ENCODE assay signal across 16 cellular contexts in the genomic region with DNA sequence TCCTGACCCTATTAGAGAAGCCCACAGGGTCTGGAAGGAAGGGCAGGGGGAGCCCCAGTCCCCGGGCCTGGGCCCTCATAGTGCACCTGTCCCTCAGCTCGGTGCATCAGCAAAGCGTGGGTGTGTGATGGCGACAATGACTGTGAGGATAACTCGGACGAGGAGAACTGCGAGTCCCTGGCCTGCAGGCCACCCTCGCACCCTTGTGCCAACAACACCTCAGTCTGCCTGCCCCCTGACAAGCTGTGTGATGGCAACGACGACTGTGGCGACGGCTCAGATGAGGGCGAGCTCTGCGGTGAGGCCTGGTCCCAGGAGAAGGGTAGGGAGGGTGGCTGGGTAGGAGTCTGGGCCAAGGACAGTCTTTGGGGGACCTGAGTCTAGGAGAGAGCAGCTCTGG. TPM values are rescaled to one million over a fixed set of nuclear protein-coding genes. Genes with fewer than 3 reads are reported as not detected.
DNase-seq lines count a peak whose midpoint lies in the region; ATAC-seq and TF ChIP-seq lines count a peak whose summit lies in the region.
"Had no signal": no experiment of that assay in that cellular context is flagged by ENCODE, and none has a peak within 500 bp of the region (broad histone marks: within the 10 kb centered on the region; RNA-seq: fewer than 3 reads in every experiment).

No MANE protein-coding gene starts in this region.

- intact Hi-C loops in stomach (cut with DNase I; ENCODE audit: low total_unique reads) = no loop called here

- peak overlapping the region; percentile 33 for H3K27ac Mint-ChIP-seq in neural progenitor cell

- H2AFZ ChIP-seq in neural progenitor cell (replicated peaks) (no peak overlapping the region), Karpas-422 (ENCODE audit: low read length) (no peak overlapping the region)

- TF ChIP-seq EP300 in stomach (IDR thresholded peaks at IDR 0.05) = no peak

- CTCF ChIA-PET in RWPE1 (lab: Yijun Ruan, JAX) = interaction anchor here (0.5 to 1.3 kb wide), 5 partner anchors 45 to 117 kb away, joined by 3 to 5 read pairs (median 3); no protein-coding TSS in a partner anchor

- H4K20me1 ChIP-seq in neural progenitor cell (ENCODE audit: low read depth) (peaks cover 3% of the 10 kb centered on the region), Karpas-422 (ENCODE audit: insufficient read depth, low read depth, low read length) (no peaks in the 10 kb centered on the region)

- H3K27ac ChIP-seq in RWPE1 (peak overlapping the region; percentile 97), cingulate gyrus (ENCODE audit: low read depth, low read length) (peak overlapping the region; percentile 39), neural progenitor cell (no peak overlapping the region), Karpas-422 (ENCODE audit: low read length) (no peak overlapping the region), stomach (no peak overlapping the region)
- H3K27ac ChIP-seq: A549 had no signal

- H3K4me2 ChIP-seq in neural progenitor cell (no peak overlapping the region), Karpas-422 (ENCODE audit: low read depth, low read length, poor library complexity, severe bottlenecking) (no peak overlapping the region)
- H3K4me2 ChIP-seq: A549 had no signal

- peaks cover 9% of the 10 kb centered on the region for H3K4me1 Mint-ChIP-seq in neural progenitor cell
- H3K4me1 Mint-ChIP-seq: CD8-positive, alpha-beta memory T cell had no signal

- H3K36me3 Mint-ChIP-seq in neural progenitor cell = peaks cover 30% of the 10 kb centered on the region

- peaks cover 9% of the 10 kb centered on the region for H3K27me3 Mint-ChIP-seq in neural progenitor cell (ENCODE audit: insufficient read depth, low read depth)
- H3K27me3 Mint-ChIP-seq: CD8-positive, alpha-beta memory T cell had no signal

- no peaks in the 10 kb centered on the region for H3K9me3 Mint-ChIP-seq in neural progenitor cell
- H3K9me3 Mint-ChIP-seq: CD8-positive, alpha-beta memory T cell had no signal

- no peak for TF ChIP-seq POLR2A in stomach (IDR thresholded peaks at IDR 0.05)

- no peak for ATAC-seq in GM19324 (IDR thresholded peaks at IDR 0.05; ENCODE audit: low FRiP score, unreplicated experiment)

- no peak overlapping the region for H3K4me3 Mint-ChIP-seq in neural progenitor cell
- H3K4me3 Mint-ChIP-seq: CD8-positive, alpha-beta memory T cell had no signal

- no peak overlapping the region for H3K9ac ChIP-seq in neural progenitor cell
- no peak overlapping the region for H3K9ac ChIP-seq in Karpas-422 (ENCODE audit: low read length)

- POLR2A ChIA-PET in RWPE1 (lab: Yijun Ruan, JAX; ENCODE audit: low non-redundant PET) = no interaction called here

- H3K27me3 ChIP-seq in neural progenitor cell = no peaks in the 10 kb centered on the region
- no peaks in the 10 kb centered on the region for H3K27me3 ChIP-seq in Karpas-422 (ENCODE audit: low read length)
- no peaks in the 10 kb centered on the region for H3K27me3 ChIP-seq in stomach
- H3K27me3 ChIP-seq: BE2C had no signal

- H3K36me3 ChIP-seq in neural progenitor cell (no peaks in the 10 kb centered on the region), Karpas-422 (ENCODE audit: insufficient read depth, low read length) (no peaks in the 10 kb centered on the region), stomach (peaks cover 36 to 95% (median 84%) of the 10 kb centered on the region in 4 donors)
- H3K36me3 ChIP-seq: BE2C had no signal

- H3K4me1 ChIP-seq in neural progenitor cell (no peaks in the 10 kb centered on the region), Karpas-422 (ENCODE audit: low read length) (peaks cover 5% of the 10 kb centered on the region), stomach (peaks cover 6 to 16% (median 8%) of the 10 kb centered on the region in 4 donors)
- H3K4me1 ChIP-seq: Caco-2 had no signal

- H3K9me2 ChIP-seq in Karpas-422 (replicated peaks; ENCODE audit: insufficient read depth, low read length) = no peaks in the 10 kb centered on the region

- H3F3A ChIP-seq in neural progenitor cell (ENCODE audit: low read depth) = no peaks in the 10 kb centered on the region

- no peak for DNase-seq in RWPE1 (ENCODE audit: low spot score)
- DNase-seq in neural progenitor cell (ENCODE audit: low spot score) = no peak
- DNase-seq in Karpas-422 = no peak
- DNase-seq in stomach = no peak
- DNase-seq in NCI-H1436 (lab: John Stamatoyannopoulos, UW) = no peak
- DNase-seq: CD8-positive, alpha-beta memory T cell; GF-D8; IMR-90 had no signal

- H3K79me2 ChIP-seq in neural progenitor cell (ENCODE audit: low read depth) (no peaks in the 10 kb centered on the region), Karpas-422 (ENCODE audit: low read length) (no peaks in the 10 kb centered on the region)

- no peak overlapping the region for H3K4me3 ChIP-seq in neural progenitor cell
- H3K4me3 ChIP-seq in Karpas-422 (ENCODE audit: low read length) = no peak overlapping the region
- H3K4me3 ChIP-seq in stomach = no peak overlapping the region
- H3K4me3 ChIP-seq: A549 had no signal

- WGBS in stomach, 5 donors = 89 to 93% (median 91%) methylated on average over 4 to 14 of the region's 14 CpGs

- no peak for TF ChIP-seq CTCF in RWPE1 (conservative IDR thresholded peaks at IDR 0.05; ENCODE audit: low read depth)
- TF ChIP-seq CTCF in neural progenitor cell (IDR thresholded peaks at IDR 0.05) = no peak
- TF ChIP-seq CTCF in stomach (IDR thresholded peaks at IDR 0.05) = no peak

- H3K9me3 ChIP-seq in neural progenitor cell (ENCODE audit: low read depth) (no peaks in the 10 kb centered on the region), Karpas-422 (ENCODE audit: low read length) (no peaks in the 10 kb centered on the region), stomach (no peaks in the 10 kb centered on the region)
- H3K9me3 ChIP-seq: A549, BE2C, Caco-2 had no signal

RNA-seq across cellular contexts. Expression of gene LRP1-AS, which starts 26.3 kb away (rescaled TPM):
- not detected in 2 replicates for total RNA-seq in neural progenitor cell (ENCODE audit: low replicate concordance)
- not detected in 2 replicates for total RNA-seq in Karpas-422 (2014; rRNA removed; shearing (Covaris generic); ENCODE audit: low replicate concordance)
- total RNA-seq in stomach = not detected
- polyA plus RNA-seq in stomach = not detected
- total RNA-seq: Caco-2; CD8-positive, alpha-beta memory T cell; H7; HT-29; IMR-90 had no signal
- polyA plus RNA-seq: A549; AG04450; CD8-positive, alpha-beta memory T cell; IMR-90 had no signal

RNA-seq across cellular contexts. Expression of gene NXPH4, which starts 42.9 kb away (rescaled TPM):
- total RNA-seq in neural progenitor cell (ENCODE audit: low replicate concordance) = 0.28 TPM in 1 of 2 replicates, not detected in the other
- total RNA-seq in Karpas-422 (2014; rRNA removed; shearing (Covaris generic); ENCODE audit: low replicate concordance) = 2.9 and 4.2 TPM in 2 replicates
- total RNA-seq in stomach = under 1 TPM in 1 of 5 donors, not detected in 4; 0.18 TPM
- polyA plus RNA-seq in stomach = under 1 TPM in 2 of 3 donors, not detected in 1; 0.30 to 0.44 TPM
- polyA plus RNA-seq: CD8-positive, alpha-beta memory T cell had no signal

RNA-seq across cellular contexts. Expression of gene LRP1, which starts 45.4 kb away (rescaled TPM):
- total RNA-seq in neural progenitor cell (ENCODE audit: low replicate concordance) (13.9 and 31.9 TPM in 2 replicates), stomach (100 to 1,000 TPM in 4 of 5 donors, 10 to 100 TPM in 1; 97.8 to 510 (median 129) TPM)
- 0.56 and 3.1 TPM in 2 replicates for total RNA-seq in Karpas-422 (2014; rRNA removed; shearing (Covaris generic); ENCODE audit: low replicate concordance)
- polyA plus RNA-seq in stomach = 10 to 100 TPM; 13.5 to 25.9 (median 13.6) TPM

RNA-seq across cellular contexts. Expression of gene SHMT2, which starts 55.8 kb away (rescaled TPM):
- total RNA-seq in neural progenitor cell (ENCODE audit: low replicate concordance) (90.2 and 166 TPM in 2 replicates), stomach (10 to 100 TPM; 26.1 to 93.7 (median 77.8) TPM)
- total RNA-seq in Karpas-422 (2014; rRNA removed; shearing (Covaris generic); ENCODE audit: low replicate concordance) = 399 and 449 TPM in 2 replicates
- 10 to 100 TPM; 54.6 to 59.0 (median 57.1) TPM for polyA plus RNA-seq in stomach

Comparison
In these comparisons a context has a peak if more than half of its experiments do, and no peak if none do; other contexts are left out.
1. H3K27ac ChIP-seq: peak in RWPE1 (single experiment) and cingulate gyrus (single experiment); none in neural progenitor cell (single experiment), Karpas-422 (single experiment) and stomach (0 of 5).